Comparison of ENCODE assay signal across 20 cellular contexts in the genomic region with DNA sequence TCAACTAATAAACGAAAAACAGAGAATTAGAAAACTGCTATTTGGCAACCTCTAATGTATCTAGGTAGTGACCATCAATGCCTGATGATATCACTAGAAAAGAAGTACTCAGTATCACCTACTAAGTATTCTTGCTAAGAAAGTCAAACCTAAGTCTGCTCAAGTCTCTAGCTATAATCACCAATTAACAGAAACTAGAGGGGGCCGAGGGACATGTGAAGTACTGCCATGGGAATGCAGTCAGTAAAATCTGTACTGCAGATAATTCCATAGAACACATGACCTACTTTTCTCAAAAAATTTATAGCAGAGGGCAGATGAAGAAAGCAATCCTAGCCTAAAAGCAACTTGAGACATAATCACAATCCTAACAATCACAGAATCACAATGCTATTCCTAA. TPM values are rescaled to one million over a fixed set of nuclear protein-coding genes. Genes with fewer than 3 reads are reported as not detected.
"Had no signal": no experiment of that assay in that cellular context is flagged by ENCODE, and none has a peak within 500 bp of the region (broad histone marks: within the 10 kb centered on the region; RNA-seq: fewer than 3 reads in every experiment).

No MANE protein-coding gene starts in this region.

- H3K36me3 ChIP-seq: colonic mucosa, esophagus muscularis mucosa, gastroesophageal sphincter, heart left ventricle, left lung, lower lobe of right lung had no signal

- H3K4me3 ChIP-seq: colonic mucosa, esophagus muscularis mucosa, gastroesophageal sphincter, heart left ventricle, hepatocyte, left lung, lower lobe of right lung had no signal

- H3K4me1 ChIP-seq: colonic mucosa, esophagus muscularis mucosa, foreskin keratinocyte, gastroesophageal sphincter, heart left ventricle, left lung, lower lobe of right lung had no signal

- ATAC-seq: effector memory CD8-positive, alpha-beta T cell; foreskin keratinocyte; gastroesophageal sphincter; heart left ventricle; left cardiac atrium; left lung; left ventricle myocardium superior; lower lobe of right lung had no signal

- DNase-seq: colonic mucosa; cortex of kidney; effector CD8-positive, alpha-beta T cell; effector memory CD8-positive, alpha-beta T cell; foreskin keratinocyte; heart left ventricle; hypothalamus; left cardiac atrium; left lung; left ventricle myocardium superior; lower lobe of right lung; mesenchymal stem cell; midbrain had no signal

- H3K27me3 ChIP-seq: colonic mucosa, esophagus muscularis mucosa had no signal

- H3K4me2 ChIP-seq: hepatocyte had no signal

- H3K9me3 ChIP-seq: colonic mucosa, esophagus muscularis mucosa, gastroesophageal sphincter, heart left ventricle, left lung, lower lobe of right lung had no signal

- H3K79me2 ChIP-seq: hepatocyte had no signal

- H3K4me3 Mint-ChIP-seq: dendritic cell treated with granulocyte-macrophage colony-stimulating factor and Interleukin-4, amounts not matched to agents 40 ng/mL and 50 ng/mL, for 4 days; effector memory CD8-positive, alpha-beta T cell had no signal

- H3K27ac ChIP-seq: colonic mucosa, esophagus muscularis mucosa, foreskin keratinocyte, gastroesophageal sphincter, heart left ventricle, hepatocyte, left lung, lower lobe of right lung had no signal

- H3K9me3 Mint-ChIP-seq: dendritic cell treated with granulocyte-macrophage colony-stimulating factor and Interleukin-4, amounts not matched to agents 40 ng/mL and 50 ng/mL, for 4 days; effector memory CD8-positive, alpha-beta T cell had no signal

- H3K27ac Mint-ChIP-seq: dendritic cell treated with granulocyte-macrophage colony-stimulating factor and Interleukin-4, amounts not matched to agents 40 ng/mL and 50 ng/mL, for 4 days; effector memory CD8-positive, alpha-beta T cell had no signal

RNA-seq across cellular contexts. Expression of gene CPEB1, which starts 51.4 kb away (rescaled TPM):
- total RNA-seq: dermis microvascular lymphatic vessel endothelial cell, endothelial cell of umbilical vein, foreskin keratinocyte, mononuclear cell had no signal
- polyA plus RNA-seq: endothelial cell of umbilical vein, foreskin keratinocyte had no signal
